In the genomic region with DNA sequence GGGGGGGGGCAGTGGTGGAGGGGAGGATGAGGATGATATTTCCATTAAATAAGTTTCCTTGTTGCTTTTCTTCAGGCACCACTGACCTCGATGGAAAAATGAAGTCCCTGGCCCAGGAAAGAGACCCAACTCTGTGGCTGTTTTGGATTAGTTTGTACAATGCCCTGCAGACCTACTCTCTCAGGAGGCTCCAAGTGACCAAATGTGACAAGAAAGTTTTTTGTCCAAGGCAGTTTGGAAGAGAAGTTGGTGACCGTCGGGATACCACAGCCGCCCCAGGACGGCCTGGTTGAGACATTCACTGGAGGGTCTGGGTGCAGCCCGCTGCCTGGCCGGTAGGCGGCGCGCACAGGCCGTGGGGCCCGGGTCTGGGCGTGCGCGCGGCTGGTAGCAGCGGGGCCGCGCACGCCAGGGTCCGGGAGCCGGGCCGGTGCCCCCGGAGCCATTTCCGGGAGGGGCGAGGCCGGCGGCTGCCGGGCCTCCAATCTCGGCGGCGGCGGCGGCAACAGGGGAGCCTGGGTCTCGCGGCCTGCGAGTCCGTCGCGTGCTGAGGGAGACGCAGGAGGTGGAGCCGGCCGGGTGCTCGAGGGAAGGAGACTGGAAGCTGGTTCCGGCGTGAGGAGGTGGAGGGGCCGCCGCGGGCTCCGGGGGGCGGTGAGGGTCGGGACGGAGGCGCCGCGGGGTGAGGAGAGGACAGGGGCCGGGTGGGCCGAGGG, we compare ENCODE assay signal across 8 cellular contexts. TPM values are rescaled to one million over a fixed set of nuclear protein-coding genes. Genes with fewer than 3 reads are reported as not detected.
DNase-seq lines count a peak whose midpoint lies in the region; ATAC-seq and TF ChIP-seq lines count a peak whose summit lies in the region.

Gene SGPL1, plus strand, starts transcription at position 445 of the 716 bp plus-strand sequence. CDS start 906 bp downstream, outside the sequence.

- H3K36me3 Mint-ChIP-seq in brain = peaks cover 24% of the 10 kb centered on the region

- H3K27ac Mint-ChIP-seq in brain = peak within 1 kb of the TSS; percentile 94 to 97 (median 96)

- H3K4me1 Mint-ChIP-seq in brain = peaks cover 45% of the 10 kb centered on the region

- in situ Hi-C loops in GM13976 (cut with MboI; ENCODE audit: low sequenced_read_pairs, unreplicated experiment) = no loop called here

- peak; percentile 98 for DNase-seq in GM13976 (ENCODE audit: low spot score)
- peak; percentile 48 for DNase-seq in NCI-H128 (lab: John Stamatoyannopoulos, UW; ENCODE audit: unreplicated experiment)
- DNase-seq in UCSD-AML1 (lab: John Stamatoyannopoulos, UW; ENCODE audit: unreplicated experiment) = peak; percentile 87
- DNase-seq in skeletal muscle cell (ENCODE audit: low read depth) = no peak

- ATAC-seq in HG02642 (IDR thresholded peaks at IDR 0.05; ENCODE audit: poor library complexity, unreplicated experiment) (peak; percentile 91), GM18870 (IDR thresholded peaks at IDR 0.05; ENCODE audit: unreplicated experiment) (no peak)

- H3K4me3 ChIP-seq in iPS-11a (ENCODE audit: low read depth, low read length) (peak within 1 kb of the TSS; percentile 80), skeletal muscle cell (ENCODE audit: low read depth, low read length) (peak within 1 kb of the TSS; percentile 83)

- H3K27me3 Mint-ChIP-seq in brain = peaks cover 7% of the 10 kb centered on the region

- TF ChIP-seq CTCF in GM13976 (IDR thresholded peaks at IDR 0.05; ENCODE audit: borderline replicate concordance, control extremely low read depth, extremely low read depth, insufficient read depth, missing control alignments) (peak; percentile 100), brain (conservative IDR thresholded peaks at IDR 0.05) (peak; percentile 80 to 92)

- peaks cover 0 to 4% (median 0%) of the 10 kb centered on the region in 5 experiments for H3K9me3 Mint-ChIP-seq in brain

- peak within 1 kb of the TSS; percentile 91 to 95 (median 94) for H3K4me3 Mint-ChIP-seq in brain

RNA-seq across cellular contexts. Expression of gene SGPL1, which starts in this region (rescaled TPM):
- 61.3 TPM for polyA plus RNA-seq in brain (ENCODE audit: insufficient read depth, low read depth, low replicate concordance)
